26 cellular contexts compared by ENCODE assay signal in the genomic region with DNA sequence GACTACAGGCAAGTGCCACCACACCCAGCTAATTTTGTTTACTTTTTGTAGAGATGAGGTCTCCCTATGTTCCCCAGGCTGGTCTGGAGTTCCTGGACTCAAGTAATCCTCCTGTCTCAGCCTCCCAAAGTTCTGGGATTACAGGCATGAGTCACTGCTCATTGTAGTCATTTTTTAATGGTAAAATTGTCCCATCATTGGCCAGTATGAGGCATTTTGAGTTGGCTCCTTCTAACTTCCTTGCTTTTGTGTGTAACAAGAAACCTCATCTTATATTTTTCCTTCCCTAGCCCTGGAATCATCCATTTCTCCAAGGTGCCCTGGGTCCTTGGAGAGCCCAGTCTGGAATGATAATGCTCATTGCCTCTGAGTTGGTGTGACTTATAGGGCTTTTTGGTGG.
"Had no signal": no experiment of that assay in that cellular context is flagged by ENCODE, and none has a peak within 500 bp of the region (broad histone marks: within the 10 kb centered on the region; RNA-seq: fewer than 3 reads in every experiment).

No MANE protein-coding gene starts in this region.

- H3K4me3 ChIP-seq: esophagus squamous epithelium, gastroesophageal sphincter, heart left ventricle, hepatocyte, lung, mucosa of descending colon, right lobe of liver, stomach, thyroid gland, vagina had no signal

- ATAC-seq: effector memory CD8-positive, alpha-beta T cell; foreskin keratinocyte; gastroesophageal sphincter; heart left ventricle; left lobe of liver; mucosa of descending colon; natural killer cell treated with Interleukin-12 subunit alpha and Interleukin-12 subunit beta and Interleukin-15 and Interleukin-18, amount 100 ng/mL, for 72 hours; right lobe of liver had no signal

- DNase-seq: cortex of kidney; effector memory CD8-positive, alpha-beta T cell; erythroblast; esophagus squamous epithelium; mesenchymal stem cell; mucosa of descending colon; naive B cell; right lobe of liver; small intestine; stimulated activated CD4-positive, alpha-beta T cell treated with anti-CD3 and anti-CD28 coated beads, Interleukin-15, amount 100 ng/mL, for 24 hours; stimulated activated CD4-positive, alpha-beta T cell treated with anti-CD3 and anti-CD28 coated beads, Interleukin-2, amount 100 ng/mL, for 48 hours; stimulated activated CD8-positive, alpha-beta memory T cell treated with anti-CD3 and anti-CD28 coated beads, Interleukin-4, amount 100 ng/mL, for 48 hours; stimulated activated naive CD4-positive, alpha-beta T cell treated with Interleukin-2 at 50 U/mL for 16 hours; stomach; thyroid gland; trophoblast cell had no signal

- H3K9me3 ChIP-seq: esophagus squamous epithelium, gastroesophageal sphincter, heart left ventricle, mucosa of descending colon, neutrophil, right lobe of liver, stomach, thyroid gland, vagina had no signal

- H3K36me3 ChIP-seq: esophagus squamous epithelium, gastroesophageal sphincter, heart left ventricle, neutrophil, right lobe of liver, stomach, thyroid gland, vagina had no signal

- H3K27ac ChIP-seq: esophagus squamous epithelium, foreskin keratinocyte, gastroesophageal sphincter, heart left ventricle, hepatocyte, neutrophil, parathyroid adenoma, right lobe of liver, stomach, thyroid gland, vagina had no signal

- H3K9ac ChIP-seq: parathyroid adenoma had no signal

- H3K4me1 ChIP-seq: esophagus squamous epithelium, gastroesophageal sphincter, heart left ventricle, parathyroid adenoma, stomach, thyroid gland, vagina had no signal

- H3K27me3 ChIP-seq: gastroesophageal sphincter, heart left ventricle, hepatocyte, right lobe of liver, thyroid gland, vagina had no signal

- H2AFZ ChIP-seq: hepatocyte, parathyroid adenoma had no signal

- H3K79me2 ChIP-seq: hepatocyte, parathyroid adenoma had no signal

- H3K4me2 ChIP-seq: hepatocyte had no signal
